In genomic region chr10:133303206-133303605, GRCh38 we compare ENCODE assay signal across 34 cellular contexts. TPM values are rescaled to one million over a fixed set of nuclear protein-coding genes. Genes with fewer than 3 reads are reported as not detected.
"Had no signal": no experiment of that assay in that cellular context is flagged by ENCODE, and none has a peak within 500 bp of the region (broad histone marks: within the 10 kb centered on the region; RNA-seq: fewer than 3 reads in every experiment).

No MANE protein-coding gene starts in this region.

- H3K27me3 Mint-ChIP-seq: activated B cell treated with CpG ODN at 0.5 μM for 24 hours; activated CD8-positive, alpha-beta T cell treated with anti-CD3 and anti-CD28 coated beads for 36 hours; activated naive CD8-positive, alpha-beta T cell; activated T-helper 17 cell treated with anti-CD3 and anti-CD28 coated beads, Interleukin-2, amount 50 U/mL, for 72 hours; effector memory CD8-positive, alpha-beta T cell; T-cell had no signal

- H3K27ac ChIP-seq: brain microvascular endothelial cell, colonic mucosa, esophagus muscularis mucosa, foreskin keratinocyte, gastrocnemius medialis, heart right ventricle, WERI-Rb-1 had no signal

- H3K4me3 Mint-ChIP-seq: activated B cell treated with CpG ODN at 0.5 μM for 24 hours; activated CD8-positive, alpha-beta T cell treated with anti-CD3 and anti-CD28 coated beads for 36 hours; activated naive CD8-positive, alpha-beta T cell; activated T-cell treated with anti-CD3 and anti-CD28 coated beads, Interleukin-2, amount 50 U/mL, for 4 hours; activated T-helper 17 cell treated with anti-CD3 and anti-CD28 coated beads, Interleukin-2, amount 50 U/mL, for 72 hours; effector memory CD8-positive, alpha-beta T cell; T-helper 1 cell treated with Interleukin-12 subunit alpha and Interleukin-12 subunit beta and Interleukin-4 antibody, amounts not matched to agents 30 μg/mL and 1 μg/mL, for 36 hours; T-helper 2 cell treated with Interferon-gamma antibody and Interleukin-4, amounts not matched to agents 5 μg/mL and 100 μg/mL, for 36 hours had no signal

- H3K9me3 Mint-ChIP-seq: activated B cell treated with CpG ODN at 0.5 μM for 24 hours; activated CD8-positive, alpha-beta T cell treated with anti-CD3 and anti-CD28 coated beads for 36 hours; activated T-cell treated with anti-CD3 and anti-CD28 coated beads, Interleukin-2, amount 50 U/mL, for 4 hours; activated T-helper 17 cell treated with anti-CD3 and anti-CD28 coated beads, Interleukin-2, amount 50 U/mL, for 72 hours; effector memory CD8-positive, alpha-beta T cell; T-cell; T-helper 1 cell treated with Interleukin-12 subunit alpha and Interleukin-12 subunit beta and Interleukin-4 antibody, amounts not matched to agents 30 μg/mL and 1 μg/mL, for 36 hours; T-helper 2 cell treated with Interferon-gamma antibody and Interleukin-4, amounts not matched to agents 5 μg/mL and 100 μg/mL, for 36 hours had no signal

- H3K4me1 ChIP-seq: colonic mucosa, foreskin keratinocyte had no signal

- ATAC-seq: activated CD4-positive, CD25-positive, alpha-beta regulatory T cell treated with anti-CD3 and anti-CD28 coated beads, Interleukin-2, amount 50 U/mL, for 24 hours; activated CD8-positive, alpha-beta T cell treated with anti-CD3 and anti-CD28 coated beads for 36 hours; activated T-cell treated with anti-CD3 and anti-CD28 coated beads, Interleukin-2, amount 50 U/mL, for 4 hours; activated T-helper 17 cell treated with anti-CD3 and anti-CD28 coated beads, Interleukin-2, amount 50 U/mL, for 72 hours; effector memory CD8-positive, alpha-beta T cell; foreskin keratinocyte; gastrocnemius medialis had no signal

- H3K36me3 Mint-ChIP-seq: activated naive CD8-positive, alpha-beta T cell had no signal

- H3K9me3 ChIP-seq: colonic mucosa, esophagus muscularis mucosa, gastrocnemius medialis, heart right ventricle had no signal

- H3K4me3 ChIP-seq: colonic mucosa, esophagus muscularis mucosa, gastrocnemius medialis, heart right ventricle had no signal

- H3K27me3 ChIP-seq: brain microvascular endothelial cell, colonic mucosa, esophagus muscularis mucosa, foreskin keratinocyte, gastrocnemius medialis, heart right ventricle had no signal

- H3K27ac Mint-ChIP-seq: activated B cell treated with CpG ODN at 0.5 μM for 24 hours; activated CD8-positive, alpha-beta T cell treated with anti-CD3 and anti-CD28 coated beads for 36 hours; activated naive CD8-positive, alpha-beta T cell; activated T-helper 17 cell treated with anti-CD3 and anti-CD28 coated beads, Interleukin-2, amount 50 U/mL, for 72 hours; T-cell; T-helper 1 cell treated with Interleukin-12 subunit alpha and Interleukin-12 subunit beta and Interleukin-4 antibody, amounts not matched to agents 30 μg/mL and 1 μg/mL, for 36 hours; T-helper 2 cell treated with Interferon-gamma antibody and Interleukin-4, amounts not matched to agents 5 μg/mL and 100 μg/mL, for 36 hours had no signal

- DNase-seq: activated B cell treated with CpG ODN at 0.5 μM for 24 hours; activated CD4-positive, alpha-beta T cell treated with anti-CD3 and anti-CD28 coated beads for 48 hours; activated CD4-positive, alpha-beta T cell treated with anti-CD3 and anti-CD28 coated beads, Interleukin-2, amount 50 U/mL, for 1 hour; activated CD4-positive, alpha-beta T cell treated with anti-CD3 and anti-CD28 coated beads, Interleukin-2, amount 50 U/mL, for 48 hours; activated CD8-positive, alpha-beta memory T cell treated with anti-CD3 and anti-CD28 coated beads for 24 hours; activated CD8-positive, alpha-beta T cell treated with anti-CD3 and anti-CD28 coated beads for 36 hours; activated effector memory CD4-positive, alpha-beta T cell treated with Interleukin-2 at 50 U/mL for 16 hours; activated gamma-delta T cell treated with Interleukin-2 at 50 U/mL for 16 hours; activated naive CD4-positive, alpha-beta T cell treated with anti-CD3 and anti-CD28 coated beads, Interleukin-2, amount 50 U/mL, for 16 hours; activated naive CD4-positive, alpha-beta T cell treated with Interleukin-2 at 50 U/mL for 16 hours; activated T-cell treated with anti-CD3 and anti-CD28 coated beads, Interleukin-2, amount 50 U/mL, for 4 hours; amniotic stem cell; anterior cingulate cortex; brain microvascular endothelial cell; caudate nucleus; colonic mucosa; dermis blood vessel endothelial cell; effector CD4-positive, alpha-beta T cell; effector memory CD8-positive, alpha-beta T cell; erythroblast; foreskin keratinocyte; gastrocnemius medialis; heart right ventricle; T-cell; T1000; WERI-Rb-1 had no signal

RNA-seq across cellular contexts. Expression of gene CALY, which starts 33.5 kb away (rescaled TPM):
- total RNA-seq: activated B cell treated with CpG ODN at 0.5 μM for 24 hours; activated CD8-positive, alpha-beta T cell treated with anti-CD3 and anti-CD28 coated beads for 36 hours; activated T-cell treated with anti-CD3 and anti-CD28 coated beads, Interleukin-2, amount 50 U/mL, for 4 hours; activated T-helper 17 cell treated with anti-CD3 and anti-CD28 coated beads, Interleukin-2, amount 50 U/mL, for 72 hours; dermis blood vessel endothelial cell; foreskin keratinocyte; gastrocnemius medialis; glomerular endothelial cell had no signal

RNA-seq across cellular contexts. Expression of gene PRAP1, which starts 44.0 kb away (rescaled TPM):
- total RNA-seq: activated B cell treated with CpG ODN at 0.5 μM for 24 hours; activated CD8-positive, alpha-beta T cell treated with anti-CD3 and anti-CD28 coated beads for 36 hours; activated T-cell treated with anti-CD3 and anti-CD28 coated beads, Interleukin-2, amount 50 U/mL, for 4 hours; activated T-helper 17 cell treated with anti-CD3 and anti-CD28 coated beads, Interleukin-2, amount 50 U/mL, for 72 hours; astrocyte; dermis blood vessel endothelial cell; esophagus muscularis mucosa; foreskin keratinocyte; glomerular endothelial cell; heart right ventricle; T-cell had no signal
